ENCODE assay signal across 1 cellular context in genomic region chr18:12595571-12596255, GRCh38.
TF ChIP-seq lines count a peak whose summit lies in the region.

No MANE protein-coding gene starts in this region.

TF ChIP-seq in HepG2, 621 proteins besides CTCF, POLR2A, EP300 and RAD21 (continued from another document and continues in another):
- TF ChIP-seq RERE (CRISPR knock-in tag; IDR thresholded peaks at IDR 0.05; ENCODE audit: low read depth) (0 out of 2 replicates have a peak, but pooled peaks have one; percentile 51), ZNF768 (CRISPR knock-in tag; IDR thresholded peaks at IDR 0.05) (no peak), MTF2 (CRISPR knock-in tag; IDR thresholded peaks at IDR 0.05; ENCODE audit: borderline replicate concordance) (no peak), TAF1 (CRISPR knock-in tag; IDR thresholded peaks at IDR 0.05) (no peak), SAFB2 (CRISPR knock-in tag; IDR thresholded peaks at IDR 0.05; ENCODE audit: borderline replicate concordance, low read depth) (no peak), MBNL3 (CRISPR knock-in tag; conservative IDR thresholded peaks at IDR 0.05) (no peak), GMEB2 (CRISPR knock-in tag; IDR thresholded peaks at IDR 0.05; ENCODE audit: low read depth) (no peak), MTA3 (CRISPR knock-in tag; IDR thresholded peaks at IDR 0.05) (no peak), ZBTB8A (CRISPR knock-in tag; IDR thresholded peaks at IDR 0.05; ENCODE audit: borderline replicate concordance, low read depth) (no peak), CREM (IDR thresholded peaks at IDR 0.05) (peak; percentile 75; the same call in 1 of the 2 replicates), CREM (CRISPR knock-in tag; IDR thresholded peaks at IDR 0.05) (no peak), ZSCAN20 (CRISPR knock-in tag; IDR thresholded peaks at IDR 0.05; ENCODE audit: borderline replicate concordance) (no peak), THAP9 (CRISPR knock-in tag; IDR thresholded peaks at IDR 0.05; ENCODE audit: borderline replicate concordance) (no peak), NPAS2 (CRISPR knock-in tag; IDR thresholded peaks at IDR 0.05; ENCODE audit: borderline replicate concordance) (no peak), ZNF605 (CRISPR knock-in tag; IDR thresholded peaks at IDR 0.05) (no peak), ZNF615 (CRISPR knock-in tag; IDR thresholded peaks at IDR 0.05; ENCODE audit: borderline replicate concordance) (no peak), BCL6 (CRISPR knock-in tag; IDR thresholded peaks at IDR 0.05) (peak; percentile 96), XBP1 (CRISPR knock-in tag; IDR thresholded peaks at IDR 0.05) (no peak), KLF16 (CRISPR knock-in tag; IDR thresholded peaks at IDR 0.05) (no peak), NFKB2 (CRISPR knock-in tag; IDR thresholded peaks at IDR 0.05; ENCODE audit: borderline replicate concordance) (no peak), SIX4 (CRISPR knock-in tag; IDR thresholded peaks at IDR 0.05) (peak; percentile 54; the same call in 1 of the 2 replicates), BORCS8-MEF2B (CRISPR knock-in tag; IDR thresholded peaks at IDR 0.05) (no peak), ZZZ3 (CRISPR knock-in tag; IDR thresholded peaks at IDR 0.05; ENCODE audit: borderline replicate concordance) (no peak), KLF11 (CRISPR knock-in tag; IDR thresholded peaks at IDR 0.05) (no peak), ASH2L (IDR thresholded peaks at IDR 0.05; ENCODE audit: insufficient read length, low read depth, low read length) (peak; percentile 45), ZNF12 (CRISPR knock-in tag; IDR thresholded peaks at IDR 0.05) (no peak; the same call in 1 of the 2 replicates), ARID3A (IDR thresholded peaks at IDR 0.05; ENCODE audit: low read depth, low read length) (peak; percentile 77), RBAK (CRISPR knock-in tag; IDR thresholded peaks at IDR 0.05) (no peak), NR1H2 (CRISPR knock-in tag; IDR thresholded peaks at IDR 0.05; ENCODE audit: borderline replicate concordance, low read depth) (no peak), ZNF503 (CRISPR knock-in tag; IDR thresholded peaks at IDR 0.05) (peak; percentile 72), CHCHD3 (CRISPR knock-in tag; IDR thresholded peaks at IDR 0.05) (no peak)
- TF ChIP-seq, protein P1, sequence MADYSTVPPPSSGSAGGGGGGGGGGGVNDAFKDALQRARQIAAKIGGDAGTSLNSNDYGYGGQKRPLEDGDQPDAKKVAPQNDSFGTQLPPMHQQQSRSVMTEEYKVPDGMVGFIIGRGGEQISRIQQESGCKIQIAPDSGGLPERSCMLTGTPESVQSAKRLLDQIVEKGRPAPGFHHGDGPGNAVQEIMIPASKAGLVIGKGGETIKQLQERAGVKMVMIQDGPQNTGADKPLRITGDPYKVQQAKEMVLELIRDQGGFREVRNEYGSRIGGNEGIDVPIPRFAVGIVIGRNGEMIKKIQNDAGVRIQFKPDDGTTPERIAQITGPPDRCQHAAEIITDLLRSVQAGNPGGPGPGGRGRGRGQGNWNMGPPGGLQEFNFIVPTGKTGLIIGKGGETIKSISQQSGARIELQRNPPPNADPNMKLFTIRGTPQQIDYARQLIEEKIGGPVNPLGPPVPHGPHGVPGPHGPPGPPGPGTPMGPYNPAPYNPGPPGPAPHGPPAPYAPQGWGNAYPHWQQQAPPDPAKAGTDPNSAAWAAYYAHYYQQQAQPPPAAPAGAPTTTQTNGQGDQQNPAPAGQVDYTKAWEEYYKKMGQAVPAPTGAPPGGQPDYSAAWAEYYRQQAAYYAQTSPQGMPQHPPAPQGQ (CRISPR knock-in tag; IDR thresholded peaks at IDR 0.05; ENCODE audit: borderline replicate concordance): no peak
- TF ChIP-seq, protein P2, sequence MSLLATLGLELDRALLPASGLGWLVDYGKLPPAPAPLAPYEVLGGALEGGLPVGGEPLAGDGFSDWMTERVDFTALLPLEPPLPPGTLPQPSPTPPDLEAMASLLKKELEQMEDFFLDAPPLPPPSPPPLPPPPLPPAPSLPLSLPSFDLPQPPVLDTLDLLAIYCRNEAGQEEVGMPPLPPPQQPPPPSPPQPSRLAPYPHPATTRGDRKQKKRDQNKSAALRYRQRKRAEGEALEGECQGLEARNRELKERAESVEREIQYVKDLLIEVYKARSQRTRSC (CRISPR knock-in tag; IDR thresholded peaks at IDR 0.05; ENCODE audit: low read depth): no peak
- TF ChIP-seq, protein P3, sequence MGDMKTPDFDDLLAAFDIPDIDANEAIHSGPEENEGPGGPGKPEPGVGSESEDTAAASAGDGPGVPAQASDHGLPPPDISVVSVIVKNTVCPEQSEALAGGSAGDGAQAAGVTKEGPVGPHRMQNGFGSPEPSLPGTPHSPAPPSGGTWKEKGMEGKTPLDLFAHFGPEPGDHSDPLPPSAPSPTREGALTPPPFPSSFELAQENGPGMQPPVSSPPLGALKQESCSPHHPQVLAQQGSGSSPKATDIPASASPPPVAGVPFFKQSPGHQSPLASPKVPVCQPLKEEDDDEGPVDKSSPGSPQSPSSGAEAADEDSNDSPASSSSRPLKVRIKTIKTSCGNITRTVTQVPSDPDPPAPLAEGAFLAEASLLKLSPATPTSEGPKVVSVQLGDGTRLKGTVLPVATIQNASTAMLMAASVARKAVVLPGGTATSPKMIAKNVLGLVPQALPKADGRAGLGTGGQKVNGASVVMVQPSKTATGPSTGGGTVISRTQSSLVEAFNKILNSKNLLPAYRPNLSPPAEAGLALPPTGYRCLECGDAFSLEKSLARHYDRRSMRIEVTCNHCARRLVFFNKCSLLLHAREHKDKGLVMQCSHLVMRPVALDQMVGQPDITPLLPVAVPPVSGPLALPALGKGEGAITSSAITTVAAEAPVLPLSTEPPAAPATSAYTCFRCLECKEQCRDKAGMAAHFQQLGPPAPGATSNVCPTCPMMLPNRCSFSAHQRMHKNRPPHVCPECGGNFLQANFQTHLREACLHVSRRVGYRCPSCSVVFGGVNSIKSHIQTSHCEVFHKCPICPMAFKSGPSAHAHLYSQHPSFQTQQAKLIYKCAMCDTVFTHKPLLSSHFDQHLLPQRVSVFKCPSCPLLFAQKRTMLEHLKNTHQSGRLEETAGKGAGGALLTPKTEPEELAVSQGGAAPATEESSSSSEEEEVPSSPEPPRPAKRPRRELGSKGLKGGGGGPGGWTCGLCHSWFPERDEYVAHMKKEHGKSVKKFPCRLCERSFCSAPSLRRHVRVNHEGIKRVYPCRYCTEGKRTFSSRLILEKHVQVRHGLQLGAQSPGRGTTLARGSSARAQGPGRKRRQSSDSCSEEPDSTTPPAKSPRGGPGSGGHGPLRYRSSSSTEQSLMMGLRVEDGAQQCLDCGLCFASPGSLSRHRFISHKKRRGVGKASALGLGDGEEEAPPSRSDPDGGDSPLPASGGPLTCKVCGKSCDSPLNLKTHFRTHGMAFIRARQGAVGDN (CRISPR knock-in tag; IDR thresholded peaks at IDR 0.05): no peak
- TF ChIP-seq, protein P4, sequence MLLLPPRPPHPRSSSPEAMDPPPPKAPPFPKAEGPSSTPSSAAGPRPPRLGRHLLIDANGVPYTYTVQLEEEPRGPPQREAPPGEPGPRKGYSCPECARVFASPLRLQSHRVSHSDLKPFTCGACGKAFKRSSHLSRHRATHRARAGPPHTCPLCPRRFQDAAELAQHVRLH (CRISPR knock-in tag; IDR thresholded peaks at IDR 0.05; ENCODE audit: borderline replicate concordance, low read depth): no peak
